ENCODE assay signal across 12 cellular contexts in the genomic region with DNA sequence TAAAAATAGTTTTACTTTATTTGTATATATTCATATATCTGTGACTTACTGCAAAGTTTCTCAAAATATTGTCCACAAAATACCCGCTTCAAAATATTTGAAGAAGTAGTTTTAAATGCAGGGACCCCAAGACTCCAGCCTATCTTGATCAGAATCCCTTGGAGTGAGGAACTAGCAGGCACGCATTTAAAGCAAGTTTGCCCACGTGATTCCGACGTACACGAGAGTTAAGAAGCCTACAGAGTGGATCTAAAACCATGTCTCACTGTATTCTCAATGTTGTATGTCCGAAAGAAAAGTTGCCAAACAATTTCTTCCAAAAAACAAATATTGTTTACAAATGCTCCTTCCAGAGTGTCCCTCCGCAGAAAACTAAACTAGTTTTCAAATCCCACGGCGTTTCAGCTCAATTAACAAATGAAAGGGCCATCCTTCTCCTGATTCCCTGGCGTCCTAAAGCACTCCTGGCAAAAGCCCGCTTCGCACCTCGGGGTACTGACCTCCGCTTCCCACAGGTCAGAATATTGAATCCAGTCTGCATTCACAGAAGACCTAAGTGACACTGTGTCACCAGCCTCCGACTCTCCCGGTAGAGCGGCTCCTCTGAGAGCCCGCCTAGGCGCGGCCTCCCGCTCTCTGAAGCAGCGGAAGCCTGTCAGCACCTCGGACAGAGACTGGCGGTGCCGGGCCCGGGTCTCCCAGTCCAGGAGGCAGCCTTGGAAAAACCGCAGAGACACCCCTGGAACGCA. TPM values are rescaled to one million over a fixed set of nuclear protein-coding genes. Genes with fewer than 3 reads are reported as not detected.
A peak's percentile ranks its signal among the peaks of the same experiment; 100 is the strongest.
DNase-seq lines count a peak whose midpoint lies in the region; ATAC-seq and TF ChIP-seq lines count a peak whose summit lies in the region.
"Had no signal": no experiment of that assay in that cellular context is flagged by ENCODE, and none has a peak within 500 bp of the region (broad histone marks: within the 10 kb centered on the region; RNA-seq: fewer than 3 reads in every experiment).

No MANE protein-coding gene starts in this region.

- TF ChIP-seq CTCF in activated CD8-positive, alpha-beta T cell treated with anti-CD3 and anti-CD28 coated beads for 36 hours (IDR thresholded peaks at IDR 0.05): no peak
- TF ChIP-seq CTCF in chondrocyte (IDR thresholded peaks at IDR 0.05) (no peak), type B pancreatic cell (conservative IDR thresholded peaks at IDR 0.05) (no peak), natural killer cell (IDR thresholded peaks at IDR 0.05) (no peak)

- no peaks in the 10 kb centered on the region for H3K9me3 ChIP-seq in CD4-positive, alpha-beta memory T cell (ENCODE audit: control insufficient read depth in 1 of 2, low read length in 2 of 2)

- ATAC-seq in activated CD8-positive, alpha-beta T cell treated with anti-CD3 and anti-CD28 coated beads for 36 hours: no peak
- no peak for ATAC-seq in activated CD8-positive, alpha-beta T cell treated with anti-CD3 and anti-CD28 coated beads, Interleukin-2, amount 10 ng/mL, durations not matched to agents 7 days and 5 days
- peak; percentile 59 for ATAC-seq in left lobe of liver
- no peak for ATAC-seq in GM18505 (IDR thresholded peaks at IDR 0.05; ENCODE audit: unreplicated experiment)
- ATAC-seq in natural killer cell: no peak

- no peak overlapping the region for H3K27ac Mint-ChIP-seq in activated CD8-positive, alpha-beta T cell treated with anti-CD3 and anti-CD28 coated beads for 36 hours
- H3K27ac Mint-ChIP-seq in activated CD8-positive, alpha-beta T cell treated with anti-CD3 and anti-CD28 coated beads, Interleukin-2, amount 10 ng/mL, durations not matched to agents 7 days and 5 days: no peak overlapping the region
- H3K27ac Mint-ChIP-seq in chondrocyte (ENCODE audit: unreplicated experiment) (no peak overlapping the region), type B pancreatic cell (peak overlapping the region; percentile 60), natural killer cell (no peak overlapping the region)
- no peak overlapping the region for H3K27ac Mint-ChIP-seq in CD4-positive, alpha-beta memory T cell
- H3K27ac Mint-ChIP-seq: immature natural killer cell had no signal

- peaks cover 2% of the 10 kb centered on the region for H3K4me1 Mint-ChIP-seq in activated CD8-positive, alpha-beta T cell treated with anti-CD3 and anti-CD28 coated beads for 36 hours (ENCODE audit: low read depth)
- H3K4me1 Mint-ChIP-seq in activated CD8-positive, alpha-beta T cell treated with anti-CD3 and anti-CD28 coated beads, Interleukin-2, amount 10 ng/mL, durations not matched to agents 7 days and 5 days (ENCODE audit: low read depth): peaks cover 2% of the 10 kb centered on the region
- H3K4me1 Mint-ChIP-seq in chondrocyte (ENCODE audit: low read depth) (peaks cover 9% of the 10 kb centered on the region), type B pancreatic cell (ENCODE audit: unreplicated experiment) (peaks cover 8% of the 10 kb centered on the region), natural killer cell (no peaks in the 10 kb centered on the region)
- peaks cover 0 to 4% (median under 1%) of the 10 kb centered on the region in 4 donors for H3K4me1 Mint-ChIP-seq in CD4-positive, alpha-beta memory T cell
- H3K4me1 Mint-ChIP-seq: central memory CD8-positive, alpha-beta T cell; immature natural killer cell had no signal

- H3K36me3 ChIP-seq in CD4-positive, alpha-beta memory T cell (ENCODE audit: insufficient read depth, low read length): no peaks in the 10 kb centered on the region

- peaks cover 3% of the 10 kb centered on the region for H3K9me3 Mint-ChIP-seq in activated CD8-positive, alpha-beta T cell treated with anti-CD3 and anti-CD28 coated beads for 36 hours
- peaks cover 8% of the 10 kb centered on the region for H3K9me3 Mint-ChIP-seq in activated CD8-positive, alpha-beta T cell treated with anti-CD3 and anti-CD28 coated beads, Interleukin-2, amount 10 ng/mL, durations not matched to agents 7 days and 5 days (ENCODE audit: insufficient read depth)
- no peaks in the 10 kb centered on the region for H3K9me3 Mint-ChIP-seq in chondrocyte (ENCODE audit: low read depth)
- H3K9me3 Mint-ChIP-seq in type B pancreatic cell: no peaks in the 10 kb centered on the region
- H3K9me3 Mint-ChIP-seq in CD4-positive, alpha-beta memory T cell: peaks cover 2 to 23% (median 11%) of the 10 kb centered on the region in 8 donors
- H3K9me3 Mint-ChIP-seq in natural killer cell: peaks cover 4 to 6% of the 10 kb centered on the region in 2 donors
- H3K9me3 Mint-ChIP-seq: central memory CD8-positive, alpha-beta T cell had no signal

- TF ChIP-seq POLR2A in GM18505 (IDR thresholded peaks at IDR 0.05; ENCODE audit: borderline replicate concordance, extremely low read depth, insufficient read depth, insufficient read length): no peak

- no peak overlapping the region for H3K4me3 ChIP-seq in CD4-positive, alpha-beta memory T cell (ENCODE audit: low read length in 2 of 2)

- H3K27me3 ChIP-seq in CD4-positive, alpha-beta memory T cell (ENCODE audit: insufficient read depth, low read length): no peaks in the 10 kb centered on the region

- H3K27ac ChIP-seq in CD4-positive, alpha-beta memory T cell (ENCODE audit: low read depth, low read length): no peak overlapping the region

- peak; percentile 1 for DNase-seq in activated CD8-positive, alpha-beta T cell treated with anti-CD3 and anti-CD28 coated beads for 36 hours
- DNase-seq in activated CD8-positive, alpha-beta T cell treated with anti-CD3 and anti-CD28 coated beads, Interleukin-2, amount 10 ng/mL, durations not matched to agents 7 days and 5 days: no peak
- DNase-seq in chondrocyte (ENCODE audit: low spot score) (no peak), left lobe of liver (ENCODE audit: low spot score) (no peak), type B pancreatic cell (ENCODE audit: extremely low spot score, unreplicated experiment) (peak; percentile 78), natural killer cell (no peak)
- no peak for DNase-seq in CD4-positive, alpha-beta memory T cell
- DNase-seq: AML-193, immature natural killer cell, RPMI8226 had no signal

- intact Hi-C loops in activated CD8-positive, alpha-beta T cell treated with anti-CD3 and anti-CD28 coated beads for 36 hours (cut with micrococcal nuclease): no loop called here
- intact Hi-C loops in CD4-positive, alpha-beta memory T cell (cut with micrococcal nuclease): no loop called here
- intact Hi-C loops in natural killer cell (cut with micrococcal nuclease): no loop called here

- no peaks in the 10 kb centered on the region for H3K4me1 ChIP-seq in CD4-positive, alpha-beta memory T cell (ENCODE audit: insufficient read depth, low read length)

- CTCF ChIA-PET in activated CD8-positive, alpha-beta T cell treated with anti-CD3 and anti-CD28 coated beads for 36 hours (lab: Charles Lee): no interaction called here
- CTCF ChIA-PET in activated CD8-positive, alpha-beta T cell treated with anti-CD3 and anti-CD28 coated beads, Interleukin-2, amount 10 ng/mL, durations not matched to agents 7 days and 5 days (lab: Charles Lee): no interaction called here
- CTCF ChIA-PET in CD4-positive, alpha-beta memory T cell (lab: Charles Lee; ENCODE audit: partially characterized antibody): no interaction called here

- POLR2A ChIA-PET in activated CD8-positive, alpha-beta T cell treated with anti-CD3 and anti-CD28 coated beads for 36 hours (lab: Charles Lee): no interaction called here
- POLR2A ChIA-PET in activated CD8-positive, alpha-beta T cell treated with anti-CD3 and anti-CD28 coated beads, Interleukin-2, amount 10 ng/mL, durations not matched to agents 7 days and 5 days (lab: Charles Lee): no interaction called here
- POLR2A ChIA-PET in CD4-positive, alpha-beta memory T cell (lab: Charles Lee; ENCODE audit: partially characterized antibody): no interaction called here

- peaks cover 38% of the 10 kb centered on the region for H3K27me3 Mint-ChIP-seq in activated CD8-positive, alpha-beta T cell treated with anti-CD3 and anti-CD28 coated beads for 36 hours
- H3K27me3 Mint-ChIP-seq in activated CD8-positive, alpha-beta T cell treated with anti-CD3 and anti-CD28 coated beads, Interleukin-2, amount 10 ng/mL, durations not matched to agents 7 days and 5 days (ENCODE audit: low read depth): peaks cover 16% of the 10 kb centered on the region
- peaks cover 50% of the 10 kb centered on the region for H3K27me3 Mint-ChIP-seq in chondrocyte (ENCODE audit: low read depth)
- H3K27me3 Mint-ChIP-seq in type B pancreatic cell: peaks cover 62% of the 10 kb centered on the region
- H3K27me3 Mint-ChIP-seq in CD4-positive, alpha-beta memory T cell: peaks cover 21 to 22% of the 10 kb centered on the region in 2 donors
- H3K27me3 Mint-ChIP-seq in natural killer cell (ENCODE audit: low read depth in 2 of 2): peaks cover 26 to 28% of the 10 kb centered on the region in 2 donors
- H3K27me3 Mint-ChIP-seq: central memory CD8-positive, alpha-beta T cell had no signal

- H3K4me3 Mint-ChIP-seq in activated CD8-positive, alpha-beta T cell treated with anti-CD3 and anti-CD28 coated beads for 36 hours: no peak overlapping the region
- no peak overlapping the region for H3K4me3 Mint-ChIP-seq in activated CD8-positive, alpha-beta T cell treated with anti-CD3 and anti-CD28 coated beads, Interleukin-2, amount 10 ng/mL, durations not matched to agents 7 days and 5 days
- H3K4me3 Mint-ChIP-seq in chondrocyte (ENCODE audit: unreplicated experiment): peak overlapping the region; percentile 70
- peak overlapping the region; percentile 88 for H3K4me3 Mint-ChIP-seq in type B pancreatic cell
- peak overlapping the region in 1 of 8 donors; percentile 15 for H3K4me3 Mint-ChIP-seq in CD4-positive, alpha-beta memory T cell
- no peak overlapping the region for H3K4me3 Mint-ChIP-seq in natural killer cell
- H3K4me3 Mint-ChIP-seq: central memory CD8-positive, alpha-beta T cell; immature natural killer cell had no signal

- no peaks in the 10 kb centered on the region for H3K36me3 Mint-ChIP-seq in activated CD8-positive, alpha-beta T cell treated with anti-CD3 and anti-CD28 coated beads for 36 hours (ENCODE audit: low read depth)
- H3K36me3 Mint-ChIP-seq in activated CD8-positive, alpha-beta T cell treated with anti-CD3 and anti-CD28 coated beads, Interleukin-2, amount 10 ng/mL, durations not matched to agents 7 days and 5 days (ENCODE audit: low read depth): peaks cover 5% of the 10 kb centered on the region
- peaks cover 1% of the 10 kb centered on the region for H3K36me3 Mint-ChIP-seq in chondrocyte (ENCODE audit: low read depth)
- no peaks in the 10 kb centered on the region for H3K36me3 Mint-ChIP-seq in type B pancreatic cell
- H3K36me3 Mint-ChIP-seq in CD4-positive, alpha-beta memory T cell: no peaks in the 10 kb centered on the region
- peaks cover 15% of the 10 kb centered on the region for H3K36me3 Mint-ChIP-seq in natural killer cell

RNA-seq across cellular contexts. Expression of a gene that starts 1.5 kb away (rescaled TPM):
- under 1 TPM in 1 of 2 experiments, not detected in 1; 0.16 TPM for total RNA-seq in activated CD8-positive, alpha-beta T cell treated with anti-CD3 and anti-CD28 coated beads for 36 hours
- total RNA-seq in activated CD8-positive, alpha-beta T cell treated with anti-CD3 and anti-CD28 coated beads, Interleukin-2, amount 10 ng/mL, durations not matched to agents 7 days and 5 days: under 1 TPM; 0.11 to 0.13 TPM
- total RNA-seq in chondrocyte: 1.6 to 8.2 TPM (median 2.3 TPM) in 3 replicates
- total RNA-seq in left lobe of liver: 3.0 TPM
- 25.7 and 28.5 TPM in 2 replicates for total RNA-seq in type B pancreatic cell (ENCODE audit: low replicate concordance)
- total RNA-seq in CD4-positive, alpha-beta memory T cell: under 1 TPM; 0.06 to 0.08 TPM
- not detected for polyA plus RNA-seq in CD4-positive, alpha-beta memory T cell
- not detected for total RNA-seq in natural killer cell
- polyA plus RNA-seq: immature natural killer cell had no signal

Comparison
In these comparisons a context has a peak if more than half of its experiments do, and no peak if none do; other contexts are left out.
1. DNase-seq: peak in activated CD8-positive, alpha-beta T cell treated with anti-CD3 and anti-CD28 coated beads for 36 hours (single experiment) and type B pancreatic cell (single experiment); none in activated CD8-positive, alpha-beta T cell treated with anti-CD3 and anti-CD28 coated beads, Interleukin-2, amount 10 ng/mL, durations not matched to agents 7 days and 5 days (single experiment), chondrocyte (single experiment), left lobe of liver (single experiment), CD4-positive, alpha-beta memory T cell (0 of 5) and natural killer cell (single experiment).
2. H3K4me3 Mint-ChIP-seq: peak in chondrocyte (single experiment) and type B pancreatic cell (single experiment); none in activated CD8-positive, alpha-beta T cell treated with anti-CD3 and anti-CD28 coated beads for 36 hours (single experiment), activated CD8-positive, alpha-beta T cell treated with anti-CD3 and anti-CD28 coated beads, Interleukin-2, amount 10 ng/mL, durations not matched to agents 7 days and 5 days (single experiment) and natural killer cell (single experiment).